ENCODE assay signal across 1 cellular context in genomic region chr1:155206891-155207577, GRCh38.
TF ChIP-seq lines count a peak whose summit lies in the region.

No MANE protein-coding gene starts in this region.

TF ChIP-seq in WTC11, 78 proteins besides CTCF, POLR2A, EP300 and RAD21 (continued from another document):
- TF ChIP-seq FOXJ3 (CRISPR knock-in tag; IDR thresholded peaks at IDR 0.05; ENCODE audit: borderline replicate concordance), result no peak
TF ChIP-seq in WTC11: peak in this region for 4.
